ENCODE assay signal across 31 cellular contexts in genomic region chr14:33406766-33407165, GRCh38.
"Had no signal": no experiment of that assay in that cellular context is flagged by ENCODE, and none has a peak within 500 bp of the region (broad histone marks: within the 10 kb centered on the region; RNA-seq: fewer than 3 reads in every experiment).

No MANE protein-coding gene starts in this region.

- H3K4me3 ChIP-seq: adrenal gland, gastroesophageal sphincter, hepatocyte, ovary, right lobe of liver, uterus had no signal

- H3K4me3 Mint-ChIP-seq: activated CD4-positive, alpha-beta memory T cell treated with anti-CD3 and anti-CD28 coated beads for 36 hours; activated CD4-positive, alpha-beta T cell treated with anti-CD3 and anti-CD28 coated beads, Interleukin-2, amount 10 ng/mL, durations not matched to agents 24 days and 14 days; activated naive CD4-positive, alpha-beta T cell treated with anti-CD3 and anti-CD28 coated beads for 36 hours; activated naive CD8-positive, alpha-beta T cell treated with anti-CD3 and anti-CD28 coated beads for 36 hours; activated T-helper 1 cell treated with anti-CD3 and anti-CD28 coated beads, Interleukin-12 subunit alpha, Interleukin-12 subunit beta, Interleukin-2, Interleukin-4 antibody, amounts not matched to agents 30 ng/mL and 10 ng/mL and 1 ng/mL, durations not matched to agents 14 hours and 24 hours and 36 hours; naive B cell; nephron progenitor cell; stimulated activated memory B cell treated with anti-CD40 and anti-IgM and Interleukin-4, amounts not matched to agents 10 μg/mL and 1 μg/mL and 100 μg/mL, for 72 hours; stimulated activated naive CD8-positive, alpha-beta T cell treated with anti-CD3 and anti-CD28 coated beads, Interleukin-15, amount 100 ng/mL, for 72 hours; type B pancreatic cell had no signal

- H3K79me2 ChIP-seq: hepatocyte had no signal

- H3K27ac ChIP-seq: adrenal gland, brain microvascular endothelial cell, gastroesophageal sphincter, hepatocyte, ovary, right lobe of liver, uterus had no signal

- H3K27me3 ChIP-seq: adrenal gland, brain microvascular endothelial cell, gastroesophageal sphincter, hepatocyte, ovary, right lobe of liver, uterus had no signal

- H3K27ac Mint-ChIP-seq: activated CD4-positive, alpha-beta memory T cell treated with anti-CD3 and anti-CD28 coated beads for 36 hours; activated CD4-positive, alpha-beta T cell treated with anti-CD3 and anti-CD28 coated beads, Interleukin-2, amount 10 ng/mL, durations not matched to agents 24 days and 14 days; activated naive CD4-positive, alpha-beta T cell treated with anti-CD3 and anti-CD28 coated beads for 36 hours; activated naive CD8-positive, alpha-beta T cell treated with anti-CD3 and anti-CD28 coated beads for 36 hours; activated T-helper 1 cell treated with anti-CD3 and anti-CD28 coated beads, Interleukin-12 subunit alpha, Interleukin-12 subunit beta, Interleukin-2, Interleukin-4 antibody, amounts not matched to agents 30 ng/mL and 10 ng/mL and 1 ng/mL, durations not matched to agents 14 hours and 24 hours and 36 hours; naive B cell; nephron progenitor cell; progenitor cell of endocrine pancreas; stimulated activated memory B cell treated with anti-CD40 and anti-IgM and Interleukin-4, amounts not matched to agents 10 μg/mL and 1 μg/mL and 100 μg/mL, for 72 hours; stimulated activated naive CD8-positive, alpha-beta T cell treated with anti-CD3 and anti-CD28 coated beads, Interleukin-15, amount 100 ng/mL, for 72 hours; type B pancreatic cell had no signal

- H3K4me1 Mint-ChIP-seq: activated CD4-positive, alpha-beta T cell treated with anti-CD3 and anti-CD28 coated beads, Interleukin-2, amount 10 ng/mL, durations not matched to agents 24 days and 14 days; activated naive CD8-positive, alpha-beta T cell treated with anti-CD3 and anti-CD28 coated beads for 36 hours; naive B cell; stimulated activated memory B cell treated with anti-CD40 and anti-IgM and Interleukin-4, amounts not matched to agents 10 μg/mL and 1 μg/mL and 100 μg/mL, for 72 hours; stimulated activated naive CD8-positive, alpha-beta T cell treated with anti-CD3 and anti-CD28 coated beads, Interleukin-15, amount 100 ng/mL, for 72 hours had no signal

- H2AFZ ChIP-seq: hepatocyte had no signal

- H3K27me3 Mint-ChIP-seq: activated CD4-positive, alpha-beta memory T cell treated with anti-CD3 and anti-CD28 coated beads for 36 hours; activated CD4-positive, alpha-beta T cell treated with anti-CD3 and anti-CD28 coated beads, Interleukin-2, amount 10 ng/mL, durations not matched to agents 24 days and 14 days; naive B cell; progenitor cell of endocrine pancreas; stimulated activated memory B cell treated with anti-CD40 and anti-IgM and Interleukin-4, amounts not matched to agents 10 μg/mL and 1 μg/mL and 100 μg/mL, for 72 hours; stimulated activated naive CD8-positive, alpha-beta T cell treated with anti-CD3 and anti-CD28 coated beads, Interleukin-15, amount 100 ng/mL, for 72 hours had no signal

- H3K9me3 ChIP-seq: ovary, right lobe of liver, uterus had no signal

- H3K4me1 ChIP-seq: adrenal gland, gastroesophageal sphincter, right lobe of liver, uterus had no signal

- H3K9me3 Mint-ChIP-seq: activated T-helper 1 cell treated with anti-CD3 and anti-CD28 coated beads, Interleukin-12 subunit alpha, Interleukin-12 subunit beta, Interleukin-2, Interleukin-4 antibody, amounts not matched to agents 30 ng/mL and 10 ng/mL and 1 ng/mL, durations not matched to agents 14 hours and 24 hours and 36 hours; stimulated activated memory B cell treated with anti-CD40 and anti-IgM and Interleukin-4, amounts not matched to agents 10 μg/mL and 1 μg/mL and 100 μg/mL, for 72 hours had no signal

- H3K36me3 ChIP-seq: adrenal gland, brain microvascular endothelial cell, gastroesophageal sphincter, ovary, right lobe of liver, uterus had no signal

- H3K36me3 Mint-ChIP-seq: activated CD4-positive, alpha-beta memory T cell treated with anti-CD3 and anti-CD28 coated beads for 36 hours; activated naive CD8-positive, alpha-beta T cell treated with anti-CD3 and anti-CD28 coated beads for 36 hours; naive B cell; stimulated activated memory B cell treated with anti-CD40 and anti-IgM and Interleukin-4, amounts not matched to agents 10 μg/mL and 1 μg/mL and 100 μg/mL, for 72 hours had no signal

- H3K4me2 ChIP-seq: hepatocyte had no signal

- DNase-seq: activated CD4-positive, alpha-beta memory T cell treated with anti-CD3 and anti-CD28 coated beads for 36 hours; activated CD4-positive, alpha-beta T cell treated with anti-CD3 and anti-CD28 coated beads, Interleukin-2, amount 10 ng/mL, durations not matched to agents 24 days and 14 days; activated CD4-positive, CD25-positive, alpha-beta regulatory T cell treated with anti-CD3 and anti-CD28 coated beads, Interleukin-2, amount 50 U/mL, for 72 hours; activated CD8-positive, alpha-beta memory T cell treated with anti-CD3 and anti-CD28 coated beads, Interleukin-2, amount 50 U/mL, for 4 hours; activated effector memory CD4-positive, alpha-beta T cell treated with anti-CD3 and anti-CD28 coated beads, Interleukin-2, amount 50 U/mL, for 16 hours; activated naive CD4-positive, alpha-beta T cell treated with anti-CD3 and anti-CD28 coated beads for 36 hours; activated naive CD8-positive, alpha-beta T cell treated with anti-CD3 and anti-CD28 coated beads for 36 hours; activated T-cell treated with anti-CD3 and anti-CD28 coated beads, Interleukin-2, amount 50 U/mL, for 1 hour; adrenal gland; aorta; brain microvascular endothelial cell; cortex of kidney; islet precursor cell; left cardiac atrium; mammary epithelial cell; naive B cell; nephron progenitor cell; ovary; right lobe of liver; stimulated activated CD4-positive, alpha-beta T cell treated with anti-CD3 and anti-CD28 coated beads, Interleukin-12 subunit alpha, Interleukin-12 subunit beta, amount 100 ng/mL, for 4 hours; stimulated activated CD4-positive, alpha-beta T cell treated with anti-CD3 and anti-CD28 coated beads, Interleukin-4, amount 100 ng/mL, for 4 hours; stimulated activated CD8-positive, alpha-beta memory T cell treated with anti-CD3 and anti-CD28 coated beads, Interleukin-4, amount 100 ng/mL, for 48 hours; stimulated activated naive CD8-positive, alpha-beta T cell treated with anti-CD3 and anti-CD28 coated beads, Interleukin-15, amount 100 ng/mL, for 72 hours; substantia nigra; uterus had no signal
